In genomic region chr11:1299621-1300020, GRCh38 we compare ENCODE assay signal across 1 cellular context.
A peak's percentile ranks its signal among the peaks of the same experiment; 100 is the strongest.
TF ChIP-seq lines count a peak whose summit lies in the region.

No MANE protein-coding gene starts in this region.

TF ChIP-seq in HepG2, 621 proteins besides CTCF, POLR2A, EP300 and RAD21 (continued from another document):
- peak; percentile 27; the same call in 1 of the 2 replicates for TF ChIP-seq GABPB1 (CRISPR knock-in tag; IDR thresholded peaks at IDR 0.05)
- TF ChIP-seq ZNF792 (CRISPR knock-in tag; IDR thresholded peaks at IDR 0.05): no peak
